In genomic region chr9:129486496-129487306, GRCh38 we compare ENCODE assay signal across 8 cellular contexts.
DNase-seq lines count a peak whose midpoint lies in the region; ATAC-seq, FAIRE-seq and TF ChIP-seq lines count a peak whose summit lies in the region.

No MANE protein-coding gene starts in this region.

- no peak for TF ChIP-seq RAD21 in H1 (IDR thresholded peaks at IDR 0.05 in 1 of 2, conservative IDR thresholded peaks at IDR 0.05 in 1 of 2; ENCODE audit: low read depth in 2 of 2, low read length in 2 of 2)

- H3K4ac ChIP-seq in H1 (replicated peaks; ENCODE audit: insufficient read length, low read depth, low read length), result peak overlapping the region; percentile 19

- ATAC-seq in naive B cell (ENCODE audit: low read depth in 2 of 2), result no peak
- ATAC-seq in HG02610 (IDR thresholded peaks at IDR 0.05; ENCODE audit: unreplicated experiment), result no peak
- no peak for ATAC-seq in HG02884 (IDR thresholded peaks at IDR 0.05; ENCODE audit: unreplicated experiment)

- peaks cover 25% of the 10 kb centered on the region for H3K23me2 ChIP-seq in H1 (ENCODE audit: low read depth, low read length)

- H3K36me3 Mint-ChIP-seq in naive B cell, result peaks cover 0 to 6% of the 10 kb centered on the region in 2 donors

- peak overlapping the region in 4 of 6 donors; percentile 70 to 95 (median 85) for H3K27ac Mint-ChIP-seq in naive B cell

- peak overlapping the region; percentile 56 for H3K18ac ChIP-seq in H1 (ENCODE audit: extremely low read depth, low read length)

- TF ChIP-seq EP300 in H1 (IDR thresholded peaks at IDR 0.05; ENCODE audit: borderline replicate concordance in 1 of 2, low read depth in 2 of 2, low read length in 2 of 2), result no peak

- no peak overlapping the region for H3K23ac ChIP-seq in H1 (ENCODE audit: insufficient read length)

- peak overlapping the region; percentile 57 to 92 (median 80) for H3K4me3 Mint-ChIP-seq in naive B cell

- H3K27ac ChIP-seq in 22Rv1 (peak overlapping the region; percentile 100), H1 (ENCODE audit: low read depth, low read length) (no peak overlapping the region)

- no peaks in the 10 kb centered on the region for H3K36me3 ChIP-seq in H1 (ENCODE audit: control insufficient read depth in 2 of 4, insufficient read depth in 4 of 4, low read length in 3 of 4)

- no peak overlapping the region for H3K56ac ChIP-seq in H1 (replicated peaks; ENCODE audit: insufficient read length, low read depth, low read length)

- no peak overlapping the region for H3K4me2 ChIP-seq in H1 (ENCODE audit: insufficient read depth in 1 of 2, low read depth in 2 of 2, low read length in 2 of 2)

- peak overlapping the region; percentile 100 for H2BK12ac ChIP-seq in H1 (ENCODE audit: low read depth, low read length)

- H3K27me3 Mint-ChIP-seq in naive B cell, result peaks cover 10 to 35% (median 23%) of the 10 kb centered on the region in 3 donors

- no peaks in the 10 kb centered on the region for H3K9me3 ChIP-seq in H1 (ENCODE audit: insufficient read depth in 2 of 2, low read depth in 1 of 2, low read length in 1 of 2)

- no peaks in the 10 kb centered on the region for H3K79me2 ChIP-seq in H1 (ENCODE audit: control insufficient read depth in 1 of 2, insufficient read depth in 2 of 2, low read length in 2 of 2)

- peaks cover 23 to 33% (median 33%) of the 10 kb centered on the region in 3 donors for H3K4me1 Mint-ChIP-seq in naive B cell

- H4K8ac ChIP-seq in H1 (ENCODE audit: extremely low read depth, insufficient read depth, low read length), result no peak overlapping the region; the same call in 1 of the 2 replicates

- H2BK120ac ChIP-seq in H1 (replicated peaks; ENCODE audit: low read depth, low read length), result no peak overlapping the region

- H4K20me1 ChIP-seq in H1 (replicated peaks in 1 of 2; ENCODE audit: control insufficient read depth in 1 of 2, insufficient read depth in 2 of 2, low read length in 2 of 2), result peaks cover 0 to 2% of the 10 kb centered on the region in 2 experiments

- POLR2A ChIA-PET in H1 (lab: Charles Lee; ENCODE audit: partially characterized antibody), result interaction anchor here (0.6 to 6.9 kb wide), 8 partner anchors 8 to 364 kb away, joined by 3 to 45 read pairs (median 4); no protein-coding TSS in a partner anchor

- TF ChIP-seq POLR2A in H1 (IDR thresholded peaks at IDR 0.05; ENCODE audit: control extremely low read depth in 1 of 2, low read depth in 2 of 2, low read length in 2 of 2), result no peak

- no peak for FAIRE-seq in H1 (lab: Jason Lieb, UNC)

- no peak overlapping the region for H3K4me3 ChIP-seq in H1 (ENCODE audit: extremely low read depth in 1 of 4, insufficient read depth in 2 of 4, low read depth in 3 of 4, low read length in 4 of 4)

- peak overlapping the region; percentile 99; the same call in 1 of the 2 replicates for H2BK15ac ChIP-seq in H1 (ENCODE audit: low read length)

- peak overlapping the region; percentile 76 for H4K91ac ChIP-seq in H1 (replicated peaks; ENCODE audit: insufficient read length, low read length)

- no peak overlapping the region for H4K5ac ChIP-seq in H1 (ENCODE audit: insufficient read length, low read depth, low read length)

- CTCF ChIA-PET in H1 (lab: Charles Lee; ENCODE audit: partially characterized antibody), result interaction anchor here (0.5 to 1.0 kb wide), 5 partner anchors 10 to 367 kb away, joined by 3 to 4 read pairs (median 3); no protein-coding TSS in a partner anchor

- H3K79me1 ChIP-seq in H1 (ENCODE audit: low read depth, low read length), result no peaks in the 10 kb centered on the region

- peaks cover 11 to 78% (median 67%) of the 10 kb centered on the region in 4 experiments for H3K27me3 ChIP-seq in H1 (replicated peaks in 1 of 4; ENCODE audit: control insufficient read depth in 3 of 4, extremely low read depth in 1 of 4, insufficient read depth in 3 of 4, low read length in 3 of 4)

- H3K14ac ChIP-seq in H1 (ENCODE audit: insufficient read length), result no peak overlapping the region

- H2AK5ac ChIP-seq in H1 (ENCODE audit: low read depth, low read length), result peak overlapping the region; percentile 98

- peak overlapping the region; percentile 87; the same call in 1 of the 2 replicates for H2BK20ac ChIP-seq in H1 (ENCODE audit: low read length)

- peaks cover 8 to 39% (median 29%) of the 10 kb centered on the region in 4 experiments for H3K4me1 ChIP-seq in H1 (replicated peaks in 1 of 4; ENCODE audit: control insufficient read depth in 3 of 4, insufficient read depth in 4 of 4, low read length in 3 of 4)

- H3K9me3 Mint-ChIP-seq in naive B cell, result no peaks in the 10 kb centered on the region

- TF ChIP-seq CTCF in 22Rv1 (IDR thresholded peaks at IDR 0.05) (no peak), H1 (IDR thresholded peaks at IDR 0.05; ENCODE audit: control extremely low read depth in 1 of 3, insufficient read depth in 1 of 3, low read depth in 1 of 3, low read length in 3 of 3) (no peak)

- no peak overlapping the region for H2AFZ ChIP-seq in H1 (ENCODE audit: low read length)

- no peak overlapping the region for H2BK5ac ChIP-seq in H1 (ENCODE audit: low read depth, low read length)

- H3K9ac ChIP-seq in H1 (replicated peaks in 1 of 4; ENCODE audit: extremely low read depth in 1 of 4, low read depth in 3 of 4, low read length in 3 of 4), result no peak overlapping the region

- DNase-seq in H1 (ENCODE audit: low read depth in 1 of 2, low spot score in 2 of 2), result no peak
- no peak for DNase-seq in naive B cell
- no peak for DNase-seq in NCI-H2107 (lab: John Stamatoyannopoulos, UW)
- no peak for DNase-seq in NCI-H1048 (lab: John Stamatoyannopoulos, UW)

- WGBS in H1 (ENCODE audit: extremely low coverage in 1 of 2, insufficient coverage in 1 of 2, insufficient read length in 1 of 2, insufficient replicate concordance in 2 of 2, low coverage in 1 of 2, low lambda C conversion rate in 2 of 2, missing lambda C conversion rate in 1 of 2), 2 experiments, result 76% methylated on average over 13 of the region's 13 CpGs; no CpG with 5 or more reads in 1 of the 2 experiments

TF ChIP-seq in PFSK-1, 5 proteins besides CTCF, POLR2A, EP300 and RAD21 (continues in another document):
- TF ChIP-seq TAF1 (IDR thresholded peaks at IDR 0.05; ENCODE audit: borderline replicate concordance, insufficient read depth, low read length), result peak; percentile 32; the same call in 1 of the 2 replicates
- no peak for TF ChIP-seq POLR2AphosphoS5 (IDR thresholded peaks at IDR 0.05; ENCODE audit: low read depth, low read length)
- no peak for TF ChIP-seq SIN3A (IDR thresholded peaks at IDR 0.05; ENCODE audit: borderline replicate concordance, insufficient read depth, low read length)
- TF ChIP-seq FOXP2 (optimal IDR thresholded peaks at IDR 0.05; ENCODE audit: borderline replicate concordance, extremely low read depth, extremely low read length, insufficient read depth), result no peak

TF ChIP-seq in H1, 55 proteins besides CTCF, POLR2A, EP300 and RAD21:
- no peak for TF ChIP-seq SIX5 (IDR thresholded peaks at IDR 0.05; ENCODE audit: low read depth, low read length)
- no peak for TF ChIP-seq NRF1 (IDR thresholded peaks at IDR 0.05; ENCODE audit: low read depth, low read length)
- TF ChIP-seq CTBP2 (IDR thresholded peaks at IDR 0.05; ENCODE audit: borderline replicate concordance, insufficient read depth, insufficient read length, low read length), result no peak
